Comparison of ENCODE assay signal across 8 cellular contexts in genomic region chr19:44072543-44073401, GRCh38. TPM values are rescaled to one million over a fixed set of nuclear protein-coding genes. Genes with fewer than 3 reads are reported as not detected.
A peak's percentile ranks its signal among the peaks of the same experiment; 100 is the strongest.
DNase-seq lines count a peak whose midpoint lies in the region; ATAC-seq and TF ChIP-seq lines count a peak whose summit lies in the region.

No MANE protein-coding gene starts in this region.

- no peaks in the 10 kb centered on the region for H3K9me3 ChIP-seq in cardiac muscle cell (ENCODE audit: low read depth)
- H3K9me3 ChIP-seq in psoas muscle = peaks cover 48% of the 10 kb centered on the region

- H3K4me1 ChIP-seq in cardiac muscle cell (ENCODE audit: low read depth) (peaks cover 5% of the 10 kb centered on the region), psoas muscle (peaks cover 10% of the 10 kb centered on the region)

- intact Hi-C loops in psoas muscle (cut with DNase I) = loop anchor here in 1 of 2 donors (2.0 kb wide), 1 partner anchor 22 kb away; the partner anchor contains the start of gene ZNF224

- peak; percentile 59 for DNase-seq in activated CD8-positive, alpha-beta memory T cell treated with anti-CD3 and anti-CD28 coated beads for 24 hours
- DNase-seq in activated CD8-positive, alpha-beta memory T cell treated with anti-CD3 and anti-CD28 coated beads, Interleukin-2, amount 50 U/mL, for 48 hours = no peak
- DNase-seq in cardiac muscle cell (ENCODE audit: low read depth in 1 of 2, low spot score in 1 of 2) = peak in 1 of 2 donors; percentile 6
- DNase-seq in psoas muscle = no peak
- DNase-seq in cortex of kidney (lab: John Stamatoyannopoulos, UW) = no peak
- no peak for DNase-seq in mesenteric fat pad (ENCODE audit: low spot score)

- H3K4me3 ChIP-seq in WI38 (ENCODE audit: low read depth, low read length) = peak overlapping the region; percentile 68
- peak overlapping the region; percentile 67 for H3K4me3 ChIP-seq in cardiac muscle cell
- H3K4me3 ChIP-seq in psoas muscle = peak overlapping the region; percentile 85

- H3K27ac ChIP-seq in cardiac muscle cell = no peak overlapping the region
- H3K27ac ChIP-seq in psoas muscle = peak overlapping the region; percentile 63

- ATAC-seq in psoas muscle (peak in 1 of 4 donors; percentile 26), GM19351 (IDR thresholded peaks at IDR 0.05; ENCODE audit: unreplicated experiment) (no peak)

- no peaks in the 10 kb centered on the region for H3K27me3 ChIP-seq in cardiac muscle cell
- H3K27me3 ChIP-seq in psoas muscle (ENCODE audit: insufficient read depth in 3 of 3, low read length in 2 of 3) = no peaks in the 10 kb centered on the region

- no peak for TF ChIP-seq CTCF in WI38 (IDR thresholded peaks at IDR 0.05; ENCODE audit: low read depth, low read length)
- no peak for TF ChIP-seq CTCF in cardiac muscle cell (IDR thresholded peaks at IDR 0.05; ENCODE audit: low read depth, low read length)
- TF ChIP-seq CTCF in psoas muscle (IDR thresholded peaks at IDR 0.05) = no peak

- peaks cover under 1% of the 10 kb centered on the region for H3K36me3 ChIP-seq in cardiac muscle cell
- peaks cover 0 to 25% of the 10 kb centered on the region in 2 donors for H3K36me3 ChIP-seq in psoas muscle (ENCODE audit: insufficient read depth in 1 of 2, low read depth in 1 of 2)

- WGBS in psoas muscle, 3 donors = 16 to 18% (median 18%) methylated on average over 18 of the region's 18 CpGs

RNA-seq across cellular contexts. Expression of gene ZNF284, which starts 0.8 kb away (rescaled TPM):
- total RNA-seq in cardiac muscle cell (1.8 and 3.5 TPM in 2 replicates), psoas muscle (1 to 10 TPM in 2 of 4 donors, under 1 TPM in 2; 0.66 to 1.1 (median 0.91) TPM), mesenteric fat pad (1.9 TPM)
- polyA plus RNA-seq in cardiac muscle cell (1.2 and 1.7 TPM in 2 replicates), psoas muscle (under 1 TPM; 0.32 to 0.82 (median 0.40) TPM)

RNA-seq across cellular contexts. Expression of gene ZNF223, which starts 20.9 kb away (rescaled TPM):
- total RNA-seq in cardiac muscle cell (7.5 and 7.6 TPM in 2 replicates), psoas muscle (1 to 10 TPM in 1 of 4 donors, under 1 TPM in 3; 0.19 to 1.5 (median 0.64) TPM), mesenteric fat pad (2.1 TPM)
- polyA plus RNA-seq in cardiac muscle cell (5.1 and 8.1 TPM in 2 replicates), psoas muscle (1 to 10 TPM; 1.4 to 2.3 (median 1.6) TPM)

RNA-seq across cellular contexts. Expression of gene ZNF224, which starts 21.4 kb away (rescaled TPM):
- total RNA-seq in cardiac muscle cell = 12.0 and 29.3 TPM in 2 replicates
- 18.6 and 24.7 TPM in 2 replicates for polyA plus RNA-seq in cardiac muscle cell
- total RNA-seq in psoas muscle = 10 to 100 TPM in 1 of 4 donors, 1 to 10 TPM in 3; 3.6 to 10.2 (median 6.4) TPM
- polyA plus RNA-seq in psoas muscle = 1 to 10 TPM; 3.2 to 6.8 (median 3.3) TPM
- total RNA-seq in mesenteric fat pad = 14.8 TPM

RNA-seq across cellular contexts. Expression of gene ZNF225, which starts 40.4 kb away (rescaled TPM):
- total RNA-seq in cardiac muscle cell (5.8 and 7.7 TPM in 2 replicates), psoas muscle (1 to 10 TPM in 3 of 4 donors, under 1 TPM in 1; 0.61 to 2.9 (median 1.4) TPM), mesenteric fat pad (3.8 TPM)
- polyA plus RNA-seq in cardiac muscle cell (3.6 and 4.8 TPM in 2 replicates), psoas muscle (1 to 10 TPM in 1 of 3 donors, under 1 TPM in 2; 0.46 to 1.4 (median 0.66) TPM)

RNA-seq across cellular contexts. Expression of gene ZNF222, which starts 47.6 kb away (rescaled TPM):
- total RNA-seq in cardiac muscle cell (5.1 and 11.6 TPM in 2 replicates), psoas muscle (1 to 10 TPM in 3 of 4 donors, under 1 TPM in 1; 0.47 to 1.9 (median 1.6) TPM), mesenteric fat pad (3.2 TPM)
- polyA plus RNA-seq in cardiac muscle cell (3.2 and 5.1 TPM in 2 replicates), psoas muscle (1 to 10 TPM; 2.1 to 4.0 (median 2.4) TPM)
